Comparison of ENCODE assay signal across 1 cellular context in genomic region chr12:123667771-123668170, GRCh38.
TF ChIP-seq lines count a peak whose summit lies in the region.

No MANE protein-coding gene starts in this region.

TF ChIP-seq in K562, 482 proteins besides CTCF, POLR2A, EP300 and RAD21:
- TF ChIP-seq SMARCB1 (IDR thresholded peaks at IDR 0.05; ENCODE audit: insufficient read length, low read depth) (no peak), NFIC (IDR thresholded peaks at IDR 0.05) (peak; percentile 44)
TF ChIP-seq in K562: peak in this region for 1.
